In genomic region chr1:203282720-203283542, GRCh38 we compare ENCODE assay signal across 8 cellular contexts. TPM values are rescaled to one million over a fixed set of nuclear protein-coding genes. Genes with fewer than 3 reads are reported as not detected.
A peak's percentile ranks its signal among the peaks of the same experiment; 100 is the strongest.
DNase-seq lines count a peak whose midpoint lies in the region; ATAC-seq and TF ChIP-seq lines count a peak whose summit lies in the region.

No MANE protein-coding gene starts in this region.

- CTCF ChIA-PET in CD4-positive, alpha-beta memory T cell (lab: Charles Lee; ENCODE audit: partially characterized antibody) = interaction anchor here (8.6 to 15.2 kb wide), 5 partner anchors 6 to 56 kb away, joined by 78 to 178 read pairs (median 141); partner anchors contain the start of gene BTG2

- H3K9me3 ChIP-seq in neutrophil = no peaks in the 10 kb centered on the region
- no peaks in the 10 kb centered on the region for H3K9me3 ChIP-seq in CD4-positive, alpha-beta memory T cell (ENCODE audit: control insufficient read depth in 1 of 2, low read length in 2 of 2)

- no peaks in the 10 kb centered on the region for H3K9me3 Mint-ChIP-seq in brain
- peaks cover 0 to 2% (median 0%) of the 10 kb centered on the region in 8 donors for H3K9me3 Mint-ChIP-seq in CD4-positive, alpha-beta memory T cell

- peak overlapping the region; percentile 98 for H3K27ac ChIP-seq in neutrophil
- no peak overlapping the region for H3K27ac ChIP-seq in CD4-positive, alpha-beta memory T cell (ENCODE audit: low read depth, low read length)

- peak overlapping the region; percentile 23 to 92 (median 84) for H3K27ac Mint-ChIP-seq in brain
- H3K27ac Mint-ChIP-seq in CD4-positive, alpha-beta memory T cell = peak overlapping the region in 2 of 7 donors; percentile 18 to 75

- intact Hi-C loops in CD4-positive, alpha-beta memory T cell (cut with micrococcal nuclease) = no loop called here

- peak overlapping the region in 1 of 5 experiments; percentile 4 for H3K4me3 Mint-ChIP-seq in brain
- no peak overlapping the region for H3K4me3 Mint-ChIP-seq in CD4-positive, alpha-beta memory T cell

- no peaks in the 10 kb centered on the region for H3K36me3 ChIP-seq in neutrophil
- no peaks in the 10 kb centered on the region for H3K36me3 ChIP-seq in CD4-positive, alpha-beta memory T cell (ENCODE audit: insufficient read depth, low read length)

- no peak overlapping the region for H3K4me3 ChIP-seq in neutrophil (ENCODE audit: low read depth in 1 of 2, low read length in 1 of 2)
- H3K4me3 ChIP-seq in CD4-positive, alpha-beta memory T cell (ENCODE audit: low read length in 2 of 2) = no peak overlapping the region

- TF ChIP-seq CTCF in brain (conservative IDR thresholded peaks at IDR 0.05) (no peak), neutrophil (IDR thresholded peaks at IDR 0.05) (no peak), GM10266 (IDR thresholded peaks at IDR 0.05; ENCODE audit: control insufficient read depth, insufficient read depth, low read depth, missing control alignments) (no peak)

- POLR2A ChIA-PET in CD4-positive, alpha-beta memory T cell (lab: Charles Lee; ENCODE audit: partially characterized antibody) = interaction anchor here (1.0 to 23.9 kb wide), 3 partner anchors 10 to 41 kb away, joined by 3 to 877 read pairs (median 216); partner anchors contain the start of gene BTG2

- H3K27me3 ChIP-seq in neutrophil = no peaks in the 10 kb centered on the region
- no peaks in the 10 kb centered on the region for H3K27me3 ChIP-seq in CD4-positive, alpha-beta memory T cell (ENCODE audit: insufficient read depth, low read length)

- DNase-seq in DMS 273 (lab: John Stamatoyannopoulos, UW; ENCODE audit: unreplicated experiment) = peak; percentile 91
- no peak for DNase-seq in GM10266 (ENCODE audit: extremely low spot score)
- no peak for DNase-seq in DMS53 treated with DMSO at 0.1 percent for 48 hours (lab: John Stamatoyannopoulos, UW; ENCODE audit: unreplicated experiment)
- DNase-seq in iPS-NIHi11 (ENCODE audit: low spot score) = no peak
- DNase-seq in CD4-positive, alpha-beta memory T cell = no peak

- H3K4me1 Mint-ChIP-seq in brain = peaks cover 83% of the 10 kb centered on the region
- H3K4me1 Mint-ChIP-seq in CD4-positive, alpha-beta memory T cell = peaks cover 30 to 44% (median 38%) of the 10 kb centered on the region in 4 donors

- peak; percentile 26 for ATAC-seq in HG02759 (IDR thresholded peaks at IDR 0.05; ENCODE audit: unreplicated experiment)

- H3K36me3 Mint-ChIP-seq in brain = no peaks in the 10 kb centered on the region
- H3K36me3 Mint-ChIP-seq in CD4-positive, alpha-beta memory T cell = peaks cover 0 to 2% of the 10 kb centered on the region in 2 donors

- H3K4me1 ChIP-seq in neutrophil (ENCODE audit: control insufficient read depth in 1 of 2, insufficient read depth in 1 of 2, low read depth in 1 of 2, low read length in 1 of 2) = peaks cover 91 to 95% of the 10 kb centered on the region in 2 experiments
- H3K4me1 ChIP-seq in CD4-positive, alpha-beta memory T cell (ENCODE audit: insufficient read depth, low read length) = peaks cover 37% of the 10 kb centered on the region

- peaks cover 4% of the 10 kb centered on the region for H3K27me3 Mint-ChIP-seq in brain
- no peaks in the 10 kb centered on the region for H3K27me3 Mint-ChIP-seq in CD4-positive, alpha-beta memory T cell

RNA-seq across cellular contexts. Expression of gene BTG2, which starts 22.4 kb away (rescaled TPM):
- 117 TPM for polyA plus RNA-seq in brain (ENCODE audit: insufficient read depth, low read depth, low replicate concordance)
- 100 to 1,000 TPM; 197 to 201 TPM for total RNA-seq in CD4-positive, alpha-beta memory T cell
- polyA plus RNA-seq in CD4-positive, alpha-beta memory T cell = 100 to 1,000 TPM; 123 to 288 TPM

RNA-seq across cellular contexts. Expression of gene CHIT1, which starts 53.5 kb away (rescaled TPM):
- 0.49 TPM for polyA plus RNA-seq in brain (ENCODE audit: insufficient read depth, low read depth, low replicate concordance)
- under 1 TPM; 0.41 to 0.78 TPM for total RNA-seq in CD4-positive, alpha-beta memory T cell
- not detected for polyA plus RNA-seq in CD4-positive, alpha-beta memory T cell
